ENCODE assay signal across 1 cellular context in genomic region chr11:93718057-93718563, GRCh38.
TF ChIP-seq lines count a peak whose summit lies in the region.

No MANE protein-coding gene starts in this region.

TF ChIP-seq in K562, 482 proteins besides CTCF, POLR2A, EP300 and RAD21 (continued from another document and continues in another):
- no peak for TF ChIP-seq CHD7 (IDR thresholded peaks at IDR 0.05; ENCODE audit: low read depth, low read length)
- TF ChIP-seq HNRNPK (IDR thresholded peaks at IDR 0.05; ENCODE audit: low read depth, low read length, poor library complexity, severe bottlenecking), result no peak
- TF ChIP-seq ILF3 (IDR thresholded peaks at IDR 0.05; ENCODE audit: borderline replicate concordance), result no peak
- TF ChIP-seq ZNF76 (CRISPR knock-in tag; IDR thresholded peaks at IDR 0.05; ENCODE audit: borderline replicate concordance), result no peak
- TF ChIP-seq NRF1 (conservative IDR thresholded peaks at IDR 0.05 in 1 of 2, IDR thresholded peaks at IDR 0.05 in 1 of 2), result 0 out of 4 replicates have a peak, but pooled peaks of 1 of the 2 experiments have one; percentile 7
- TF ChIP-seq GABPA (tag; conservative IDR thresholded peaks at IDR 0.05; ENCODE audit: low read depth), result peak; percentile 88
- 0 out of 2 replicates have a peak, but pooled peaks have one; percentile 13 for TF ChIP-seq ARID3A (IDR thresholded peaks at IDR 0.05; ENCODE audit: borderline replicate concordance, low read depth, low read length)
- TF ChIP-seq, protein P1, sequence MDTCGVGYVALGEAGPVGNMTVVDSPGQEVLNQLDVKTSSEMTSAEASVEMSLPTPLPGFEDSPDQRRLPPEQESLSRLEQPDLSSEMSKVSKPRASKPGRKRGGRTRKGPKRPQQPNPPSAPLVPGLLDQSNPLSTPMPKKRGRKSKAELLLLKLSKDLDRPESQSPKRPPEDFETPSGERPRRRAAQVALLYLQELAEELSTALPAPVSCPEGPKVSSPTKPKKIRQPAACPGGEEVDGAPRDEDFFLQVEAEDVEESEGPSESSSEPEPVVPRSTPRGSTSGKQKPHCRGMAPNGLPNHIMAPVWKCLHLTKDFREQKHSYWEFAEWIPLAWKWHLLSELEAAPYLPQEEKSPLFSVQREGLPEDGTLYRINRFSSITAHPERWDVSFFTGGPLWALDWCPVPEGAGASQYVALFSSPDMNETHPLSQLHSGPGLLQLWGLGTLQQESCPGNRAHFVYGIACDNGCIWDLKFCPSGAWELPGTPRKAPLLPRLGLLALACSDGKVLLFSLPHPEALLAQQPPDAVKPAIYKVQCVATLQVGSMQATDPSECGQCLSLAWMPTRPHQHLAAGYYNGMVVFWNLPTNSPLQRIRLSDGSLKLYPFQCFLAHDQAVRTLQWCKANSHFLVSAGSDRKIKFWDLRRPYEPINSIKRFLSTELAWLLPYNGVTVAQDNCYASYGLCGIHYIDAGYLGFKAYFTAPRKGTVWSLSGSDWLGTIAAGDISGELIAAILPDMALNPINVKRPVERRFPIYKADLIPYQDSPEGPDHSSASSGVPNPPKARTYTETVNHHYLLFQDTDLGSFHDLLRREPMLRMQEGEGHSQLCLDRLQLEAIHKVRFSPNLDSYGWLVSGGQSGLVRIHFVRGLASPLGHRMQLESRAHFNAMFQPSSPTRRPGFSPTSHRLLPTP (IDR thresholded peaks at IDR 0.05; ENCODE audit: borderline replicate concordance, extremely low read depth, insufficient read length), result no peak
- TF ChIP-seq HDAC1 (IDR thresholded peaks at IDR 0.05), result peak in 1 of 2 experiments; percentile 87; a peak in 2 of 4 replicates
- TF ChIP-seq RBM22 (IDR thresholded peaks at IDR 0.05; ENCODE audit: low read depth, low read length, poor library complexity, severe bottlenecking), result no peak
- TF ChIP-seq, protein P2, sequence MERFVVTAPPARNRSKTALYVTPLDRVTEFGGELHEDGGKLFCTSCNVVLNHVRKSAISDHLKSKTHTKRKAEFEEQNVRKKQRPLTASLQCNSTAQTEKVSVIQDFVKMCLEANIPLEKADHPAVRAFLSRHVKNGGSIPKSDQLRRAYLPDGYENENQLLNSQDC (CRISPR knock-in tag; IDR thresholded peaks at IDR 0.05), result no peak
- no peak for TF ChIP-seq PTBP1 (IDR thresholded peaks at IDR 0.05; ENCODE audit: low read depth, low read length)
- no peak for TF ChIP-seq ASH1L (IDR thresholded peaks at IDR 0.05; ENCODE audit: borderline replicate concordance, low read depth, partially characterized antibody)
- TF ChIP-seq KHSRP (IDR thresholded peaks at IDR 0.05), result peak; percentile 55; the same call in 1 of the 2 replicates
- TF ChIP-seq DLX4 (CRISPR knock-in tag; IDR thresholded peaks at IDR 0.05), result no peak
- TF ChIP-seq GTF2E2 (tag; IDR thresholded peaks at IDR 0.05), result peak; percentile 84; the same call in 1 of the 2 replicates
- peak; percentile 90; the same call in 1 of the 2 replicates for TF ChIP-seq MTA1 (IDR thresholded peaks at IDR 0.05; ENCODE audit: borderline replicate concordance)
- no peak for TF ChIP-seq RREB1 (CRISPR knock-in tag; IDR thresholded peaks at IDR 0.05)
- no peak for TF ChIP-seq ZBTB7A (IDR thresholded peaks at IDR 0.05; ENCODE audit: borderline replicate concordance, control insufficient read depth, low read depth, low read length)
- no peak for TF ChIP-seq RBBP5 (IDR thresholded peaks at IDR 0.05; ENCODE audit: borderline replicate concordance, insufficient read depth, low read length, poor library complexity, severe bottlenecking)
- no peak for TF ChIP-seq PRMT5 (CRISPR knock-in tag; IDR thresholded peaks at IDR 0.05)
- TF ChIP-seq TCFL5 (CRISPR knock-in tag; conservative IDR thresholded peaks at IDR 0.05), result no peak
- TF ChIP-seq, protein P3, sequence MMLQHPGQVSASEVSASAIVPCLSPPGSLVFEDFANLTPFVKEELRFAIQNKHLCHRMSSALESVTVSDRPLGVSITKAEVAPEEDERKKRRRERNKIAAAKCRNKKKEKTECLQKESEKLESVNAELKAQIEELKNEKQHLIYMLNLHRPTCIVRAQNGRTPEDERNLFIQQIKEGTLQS (IDR thresholded peaks at IDR 0.05), result peak; percentile 92
- TF ChIP-seq, protein P3 (CRISPR knock-in tag; conservative IDR thresholded peaks at IDR 0.05), result peak; percentile 52; the same call in 1 of the 2 replicates
- peak; percentile 96 for TF ChIP-seq CREM (IDR thresholded peaks at IDR 0.05; ENCODE audit: low read depth)
- TF ChIP-seq MTA3 (IDR thresholded peaks at IDR 0.05; ENCODE audit: borderline replicate concordance), result 0 out of 2 replicates have a peak, but pooled peaks have one; percentile 55
- no peak for TF ChIP-seq NR3C1 (CRISPR knock-in tag; IDR thresholded peaks at IDR 0.05)
